Comparison of ENCODE assay signal across 10 cellular contexts in genomic region chr16:48409839-48410610, GRCh38. TPM values are rescaled to one million over a fixed set of nuclear protein-coding genes. Genes with fewer than 3 reads are reported as not detected.
DNase-seq lines count a peak whose midpoint lies in the region; ATAC-seq and TF ChIP-seq lines count a peak whose summit lies in the region.
"Had no signal": no experiment of that assay in that cellular context is flagged by ENCODE, and none has a peak within 500 bp of the region (broad histone marks: within the 10 kb centered on the region; RNA-seq: fewer than 3 reads in every experiment).

No MANE protein-coding gene starts in this region.

- H3K79me2 ChIP-seq in GM23338 (replicated peaks; ENCODE audit: insufficient read depth) (no peaks in the 10 kb centered on the region), PC-9 (ENCODE audit: low read depth) (no peaks in the 10 kb centered on the region)

- TF ChIP-seq CTCF in GM23338 (conservative IDR thresholded peaks at IDR 0.05; ENCODE audit: low read depth in 2 of 2) (no peak), PC-9 (conservative IDR thresholded peaks at IDR 0.05) (no peak)

- peak overlapping the region; percentile 47; the same call in 1 of the 2 replicates for H2AFZ ChIP-seq in GM23338
- H2AFZ ChIP-seq in PC-9 = peak overlapping the region; percentile 66

- H3K27me3 ChIP-seq in GM23338 (ENCODE audit: insufficient read depth) = no peaks in the 10 kb centered on the region
- H3K27me3 ChIP-seq in PC-9 (ENCODE audit: insufficient read depth, low read depth) = no peaks in the 10 kb centered on the region

- CTCF ChIA-PET in PC-9 (lab: Charles Lee) = interaction anchor here (0.6 kb wide), 1 partner anchor 1427 kb away, joined by 14 read pairs; no protein-coding TSS in a partner anchor

- H3K27me3 Mint-ChIP-seq in GM23338 (ENCODE audit: insufficient read depth, low read depth, poor library complexity) = peaks cover 5% of the 10 kb centered on the region
- peaks cover 7 to 10% of the 10 kb centered on the region in 2 donors for H3K27me3 Mint-ChIP-seq in effector memory CD8-positive, alpha-beta T cell

- no peaks in the 10 kb centered on the region for H3K9me3 ChIP-seq in PC-9 (ENCODE audit: insufficient read depth, low read depth)

- H3K27ac ChIP-seq in GM23338 (ENCODE audit: low read depth) (no peak overlapping the region), PC-9 (peak overlapping the region; percentile 75)
- H3K27ac ChIP-seq: VCaP had no signal

- H3F3A ChIP-seq in GM23338 (replicated peaks; ENCODE audit: low read depth) (no peaks in the 10 kb centered on the region), PC-9 (ENCODE audit: insufficient read depth, low read depth) (peaks cover 31% of the 10 kb centered on the region)

- H3K36me3 ChIP-seq in GM23338 (ENCODE audit: insufficient read depth) (no peaks in the 10 kb centered on the region), PC-9 (ENCODE audit: low read depth) (no peaks in the 10 kb centered on the region)

- H3K4me1 Mint-ChIP-seq in GM23338 = peaks cover 7% of the 10 kb centered on the region; the same call in 2 of the 3 replicates
- no peaks in the 10 kb centered on the region for H3K4me1 Mint-ChIP-seq in effector memory CD8-positive, alpha-beta T cell (ENCODE audit: low read depth in 2 of 2)

- H3K4me3 Mint-ChIP-seq in GM23338 = no peak overlapping the region
- H3K4me3 Mint-ChIP-seq in effector memory CD8-positive, alpha-beta T cell = no peak overlapping the region

- intact Hi-C loops in PC-9 (cut with micrococcal nuclease; ENCODE audit: unreplicated experiment) = loop anchor here (2.0 kb wide), 2 partner anchors 25 to 35 kb away; partner anchors contain the start of gene SIAH1

- BruUV-seq in PC-9 (replicated peaks; lab: Mats Ljungman, UMichigan) = no TSS peak

- H3K9me3 Mint-ChIP-seq in GM23338 = no peaks in the 10 kb centered on the region
- H3K9me3 Mint-ChIP-seq in effector memory CD8-positive, alpha-beta T cell = no peaks in the 10 kb centered on the region

- H4K20me1 ChIP-seq in GM23338 (replicated peaks; ENCODE audit: insufficient read depth) = no peaks in the 10 kb centered on the region
- H4K20me1 ChIP-seq in PC-9 (ENCODE audit: insufficient read depth) = no peaks in the 10 kb centered on the region

- no peak overlapping the region for H3K27ac Mint-ChIP-seq in GM23338
- H3K27ac Mint-ChIP-seq in effector memory CD8-positive, alpha-beta T cell = no peak overlapping the region

- no peak overlapping the region for H3K4me3 ChIP-seq in GM23338
- H3K4me3 ChIP-seq in PC-9 = peak overlapping the region; percentile 24; the same call in 1 of the 2 replicates
- no peak overlapping the region for H3K4me3 ChIP-seq in skeletal muscle cell (ENCODE audit: low read depth, low read length)

- H3K4me2 ChIP-seq in GM23338 (no peak overlapping the region), PC-9 (peak overlapping the region; percentile 73)

- no peak for ATAC-seq in GM23338
- no peak for ATAC-seq in effector memory CD8-positive, alpha-beta T cell (replicated peaks)

- POLR2A ChIA-PET in PC-9 (lab: Charles Lee; ENCODE audit: unreplicated experiment) = interaction anchor here (0.5 to 0.7 kb wide), 4 partner anchors 22 to 205 kb away, joined by 3 to 9 read pairs (median 6); no protein-coding TSS in a partner anchor

- no peaks in the 10 kb centered on the region for H3K36me3 Mint-ChIP-seq in GM23338 (ENCODE audit: low read depth)
- H3K36me3 Mint-ChIP-seq in effector memory CD8-positive, alpha-beta T cell (ENCODE audit: insufficient read depth) = no peaks in the 10 kb centered on the region

- no peaks in the 10 kb centered on the region for H3K9me2 ChIP-seq in GM23338 (ENCODE audit: insufficient read depth)
- H3K9me2 ChIP-seq in PC-9 (ENCODE audit: insufficient read depth) = no peaks in the 10 kb centered on the region

- H3K4me1 ChIP-seq in GM23338 (ENCODE audit: insufficient read depth) (peaks cover 6% of the 10 kb centered on the region; the same call in 1 of the 2 replicates), PC-9 (replicated peaks; ENCODE audit: insufficient read depth) (peaks cover 54% of the 10 kb centered on the region)

- DNase-seq in GM23338 (ENCODE audit: low spot score) (no peak), PC-9 (peak; percentile 65 to 94), fibroblast of gingiva (ENCODE audit: low read depth) (peak; percentile 86), skeletal muscle cell (ENCODE audit: low read depth) (peak; percentile 81), NCI-H2029 treated with DMSO at 0.1 percent for 48 hours (lab: John Stamatoyannopoulos, UW) (no peak), DMS79 (lab: John Stamatoyannopoulos, UW) (no peak)
- DNase-seq in effector memory CD8-positive, alpha-beta T cell = no peak
- no peak for DNase-seq in stimulated activated CD4-positive, alpha-beta T cell treated with anti-CD3 and anti-CD28 coated beads, Interleukin-4, amount 100 ng/mL, for 4 hours
- DNase-seq: dermis blood vessel endothelial cell had no signal

TF ChIP-seq in GM23338, 12 proteins besides CTCF, POLR2A, EP300 and RAD21:
- TF ChIP-seq ZNF114 (CRISPR knock-in tag; IDR thresholded peaks at IDR 0.05) (no peak), EZH2phosphoT487 (IDR thresholded peaks at IDR 0.05; ENCODE audit: unreplicated experiment) (no peak)
TF ChIP-seq in GM23338: peak in this region for 0.

RNA-seq across cellular contexts. Expression of gene SIAH1, which starts 24.8 kb away (rescaled TPM):
- total RNA-seq in GM23338 (2014; rRNA removed; shearing (Covaris generic)) = 47.0 and 52.7 TPM in 2 replicates
- polyA plus RNA-seq in GM23338 (2016; fragmentation: Nextera tagmentation; extraction: Ambion mirVana) = 35.1 and 42.0 TPM in 2 replicates
- total RNA-seq in PC-9 (2021) = 18.6 and 22.8 TPM in 2 replicates

Comparison
In these comparisons a context has a peak if more than half of its experiments do, and no peak if none do; other contexts are left out.
1. DNase-seq: peak in PC-9 (2 of 2), fibroblast of gingiva (single experiment) and skeletal muscle cell (single experiment); none in GM23338 (single experiment), NCI-H2029 treated with DMSO at 0.1 percent for 48 hours (single experiment), effector memory CD8-positive, alpha-beta T cell (0 of 3), DMS79 (single experiment) and stimulated activated CD4-positive, alpha-beta T cell treated with anti-CD3 and anti-CD28 coated beads, Interleukin-4, amount 100 ng/mL, for 4 hours (0 of 2).